9 cellular contexts compared by ENCODE assay signal in the genomic region with DNA sequence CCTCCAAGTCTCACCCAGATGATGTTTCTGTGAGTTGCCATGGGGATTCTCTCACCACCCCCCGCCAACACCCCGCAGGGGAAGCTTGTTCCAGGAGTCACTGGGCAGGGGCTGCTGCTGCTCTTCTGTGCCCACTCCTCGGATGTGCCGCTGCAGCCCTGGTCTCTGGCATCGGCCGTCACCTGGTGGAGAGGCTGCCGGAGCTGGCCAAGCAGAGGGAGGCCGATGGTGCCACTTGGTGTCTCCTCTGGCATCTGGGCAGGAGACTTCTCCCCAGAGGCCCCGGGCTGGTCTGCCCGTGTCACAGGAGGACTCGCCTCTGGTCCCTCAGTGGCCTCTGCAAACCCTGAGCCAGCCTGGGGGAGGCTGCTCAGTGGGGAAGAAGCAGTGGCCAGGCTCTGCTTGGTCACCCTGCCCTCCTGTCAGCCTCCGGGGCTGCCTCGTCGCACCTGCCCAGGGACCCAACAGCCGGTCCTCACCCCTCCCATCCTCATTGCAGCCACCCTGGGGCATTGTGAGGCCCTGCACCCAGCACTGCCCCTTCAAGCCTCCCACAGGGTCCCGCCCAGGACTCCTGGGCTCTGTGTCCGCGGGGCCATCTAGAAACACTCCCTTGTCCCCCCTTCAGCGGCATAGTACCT. TPM values are rescaled to one million over a fixed set of nuclear protein-coding genes. Genes with fewer than 3 reads are reported as not detected.
DNase-seq lines count a peak whose midpoint lies in the region; ATAC-seq and TF ChIP-seq lines count a peak whose summit lies in the region.
"Had no signal": no experiment of that assay in that cellular context is flagged by ENCODE, and none has a peak within 500 bp of the region (broad histone marks: within the 10 kb centered on the region; RNA-seq: fewer than 3 reads in every experiment).

No MANE protein-coding gene starts in this region.

- peaks cover 28% of the 10 kb centered on the region for H3K27me3 ChIP-seq in osteoblast (ENCODE audit: insufficient read depth, low read length)

- H3K9me3 Mint-ChIP-seq in activated naive CD4-positive, alpha-beta T cell treated with anti-CD3 and anti-CD28 coated beads, Interleukin-2, amount 50 U/mL, for 72 hours: no peaks in the 10 kb centered on the region

- peaks cover 11 to 17% of the 10 kb centered on the region in 2 donors for H3K36me3 Mint-ChIP-seq in activated naive CD4-positive, alpha-beta T cell treated with anti-CD3 and anti-CD28 coated beads, Interleukin-2, amount 50 U/mL, for 72 hours

- no peaks in the 10 kb centered on the region for H3K9me3 ChIP-seq in osteoblast (ENCODE audit: low read depth, low read length)

- H3K4me3 ChIP-seq in GM08714 (ENCODE audit: low read length) (peak overlapping the region; percentile 73; the same call in 1 of the 2 replicates), osteoblast (ENCODE audit: insufficient read depth, low read length) (no peak overlapping the region)

- no peak overlapping the region for H3K4me2 ChIP-seq in osteoblast (ENCODE audit: insufficient read depth, low read length)

- peak overlapping the region; percentile 93 to 96 for H3K27ac Mint-ChIP-seq in activated naive CD4-positive, alpha-beta T cell treated with anti-CD3 and anti-CD28 coated beads, Interleukin-2, amount 50 U/mL, for 72 hours

- no peak for DNase-seq in activated naive CD4-positive, alpha-beta T cell treated with anti-CD3 and anti-CD28 coated beads, Interleukin-2, amount 50 U/mL, for 72 hours (ENCODE audit: low spot score in 2 of 2)
- DNase-seq in osteoblast (ENCODE audit: insufficient read length, low spot score, missing footprints) (peak; percentile 75), mesenteric fat pad (ENCODE audit: low spot score) (no peak)
- DNase-seq: NCI-H187, PC-3 had no signal

- peaks cover 3% of the 10 kb centered on the region for H4K20me1 ChIP-seq in osteoblast (ENCODE audit: insufficient read depth, low read length)

- no peaks in the 10 kb centered on the region for H3K79me2 ChIP-seq in osteoblast (ENCODE audit: insufficient read depth, low read length)

- no peak for TF ChIP-seq CTCF in osteoblast (IDR thresholded peaks at IDR 0.05; ENCODE audit: extremely low read depth, low read depth, low read length)

- no peaks in the 10 kb centered on the region for H3K36me3 ChIP-seq in osteoblast (ENCODE audit: insufficient read depth, low read length)

- peak; percentile 2 for ATAC-seq in HG03442 (IDR thresholded peaks at IDR 0.05; ENCODE audit: unreplicated experiment)
- peak in 1 of 2 donors; percentile 25 for ATAC-seq in activated naive CD4-positive, alpha-beta T cell treated with anti-CD3 and anti-CD28 coated beads, Interleukin-2, amount 50 U/mL, for 72 hours
- ATAC-seq in HG02884 (IDR thresholded peaks at IDR 0.05; ENCODE audit: unreplicated experiment): no peak
- ATAC-seq in GM21717 (IDR thresholded peaks at IDR 0.05; ENCODE audit: unreplicated experiment): no peak
- ATAC-seq: PC-3 had no signal

- no peak overlapping the region for H2AFZ ChIP-seq in osteoblast (ENCODE audit: low read length)

- H3K4me1 ChIP-seq in osteoblast (ENCODE audit: insufficient read depth, low read length): no peaks in the 10 kb centered on the region

- no peak overlapping the region for H3K27ac ChIP-seq in osteoblast (ENCODE audit: low read depth, low read length)

RNA-seq across cellular contexts. Expression of gene ADORA2A, which starts 0.4 kb away (rescaled TPM):
- 10 to 100 TPM; 33.8 to 34.4 TPM for total RNA-seq in activated naive CD4-positive, alpha-beta T cell treated with anti-CD3 and anti-CD28 coated beads, Interleukin-2, amount 50 U/mL, for 72 hours
- 0.72 and 1.2 TPM in 2 replicates for total RNA-seq in osteoblast
- total RNA-seq in mesenteric fat pad: 2.6 TPM
